ENCODE assay signal across 8 cellular contexts in genomic region chr19:49149652-49150105, GRCh38. TPM values are rescaled to one million over a fixed set of nuclear protein-coding genes. Genes with fewer than 3 reads are reported as not detected.
DNase-seq lines count a peak whose midpoint lies in the region; ATAC-seq and TF ChIP-seq lines count a peak whose summit lies in the region.

No MANE protein-coding gene starts in this region.

- peak overlapping the region; percentile 69 for H3K4me3 Mint-ChIP-seq in activated CD8-positive, alpha-beta memory T cell treated with anti-CD3 and anti-CD28 coated beads, Interleukin-2, amount 10 ng/mL, durations not matched to agents 7 days and 5 days

- no peaks in the 10 kb centered on the region for H3K9me3 Mint-ChIP-seq in activated CD8-positive, alpha-beta memory T cell treated with anti-CD3 and anti-CD28 coated beads, Interleukin-2, amount 10 ng/mL, durations not matched to agents 7 days and 5 days (ENCODE audit: low read depth)

- no peak overlapping the region for H3K27ac Mint-ChIP-seq in activated CD8-positive, alpha-beta memory T cell treated with anti-CD3 and anti-CD28 coated beads, Interleukin-2, amount 10 ng/mL, durations not matched to agents 7 days and 5 days

- DNase-seq in activated CD8-positive, alpha-beta memory T cell treated with anti-CD3 and anti-CD28 coated beads, Interleukin-2, amount 10 ng/mL, durations not matched to agents 7 days and 5 days: no peak
- no peak for DNase-seq in activated CD8-positive, alpha-beta memory T cell treated with anti-CD3 and anti-CD28 coated beads, Interleukin-2, amount 50 U/mL, for 48 hours
- DNase-seq in NCI-H1930 (lab: John Stamatoyannopoulos, UW) (peak; percentile 83 to 88), WERI-Rb-1 (peak; percentile 83), fibroblast of gingiva (ENCODE audit: low read depth) (peak; percentile 84), uterus (peak; percentile 70 to 72), T-helper 9 cell (no peak)

- TF ChIP-seq CTCF in WERI-Rb-1 (IDR thresholded peaks at IDR 0.05; ENCODE audit: low read depth, low read length): no peak
- TF ChIP-seq CTCF in uterus (IDR thresholded peaks at IDR 0.05): no peak

- CTCF ChIA-PET in activated CD8-positive, alpha-beta memory T cell treated with anti-CD3 and anti-CD28 coated beads, Interleukin-2, amount 10 ng/mL, durations not matched to agents 7 days and 5 days (lab: Charles Lee): interaction anchor here (1.3 to 3.6 kb wide), 3 partner anchors 35 to 52 kb away, joined by 4 to 20 read pairs (median 17); partner anchors contain the start of gene LIN7B

- intact Hi-C loops in uterus (cut with DNase I; ENCODE audit: low total_unique reads): loop anchor here (10.0 kb wide), 1 partner anchor 55 kb away; no protein-coding TSS in a partner anchor

- no peak for TF ChIP-seq POLR2A in uterus (IDR thresholded peaks at IDR 0.05)

- no peaks in the 10 kb centered on the region for H3K27me3 ChIP-seq in WERI-Rb-1 (ENCODE audit: insufficient read depth, low read depth, severe bottlenecking)
- H3K27me3 ChIP-seq in muscle layer of colon (ENCODE audit: control insufficient read depth in 1 of 2, insufficient read depth in 2 of 2, low read length in 2 of 2): peaks cover 3 to 5% of the 10 kb centered on the region in 2 donors
- no peaks in the 10 kb centered on the region for H3K27me3 ChIP-seq in uterus

- no peak overlapping the region for H3K9ac ChIP-seq in muscle layer of colon (ENCODE audit: low read length)

- no peaks in the 10 kb centered on the region for H3K9me3 ChIP-seq in WERI-Rb-1 (ENCODE audit: severe bottlenecking)
- no peaks in the 10 kb centered on the region for H3K9me3 ChIP-seq in muscle layer of colon (ENCODE audit: low read length)
- H3K9me3 ChIP-seq in uterus: no peaks in the 10 kb centered on the region

- H3K36me3 ChIP-seq in WERI-Rb-1 (peaks cover 7% of the 10 kb centered on the region), muscle layer of colon (ENCODE audit: insufficient read depth, low read length) (no peaks in the 10 kb centered on the region), uterus (no peaks in the 10 kb centered on the region)

- H3K36me3 Mint-ChIP-seq in activated CD8-positive, alpha-beta memory T cell treated with anti-CD3 and anti-CD28 coated beads, Interleukin-2, amount 10 ng/mL, durations not matched to agents 7 days and 5 days: no peaks in the 10 kb centered on the region

- H3K4me3 ChIP-seq in WERI-Rb-1 (ENCODE audit: low read depth, low read length): peak overlapping the region; percentile 90
- peak overlapping the region; percentile 72 to 80 for H3K4me3 ChIP-seq in muscle layer of colon (ENCODE audit: low read depth in 1 of 2, low read length in 2 of 2)
- peak overlapping the region; percentile 58 to 68 for H3K4me3 ChIP-seq in uterus

- no peak for ATAC-seq in activated CD8-positive, alpha-beta memory T cell treated with anti-CD3 and anti-CD28 coated beads, Interleukin-2, amount 10 ng/mL, durations not matched to agents 7 days and 5 days

- peaks cover 32% of the 10 kb centered on the region for H3K4me1 Mint-ChIP-seq in activated CD8-positive, alpha-beta memory T cell treated with anti-CD3 and anti-CD28 coated beads, Interleukin-2, amount 10 ng/mL, durations not matched to agents 7 days and 5 days

- H3K27me3 Mint-ChIP-seq in activated CD8-positive, alpha-beta memory T cell treated with anti-CD3 and anti-CD28 coated beads, Interleukin-2, amount 10 ng/mL, durations not matched to agents 7 days and 5 days: peaks cover 67% of the 10 kb centered on the region

- H3K4me1 ChIP-seq in muscle layer of colon (ENCODE audit: insufficient read depth, low read length): peaks cover 25% of the 10 kb centered on the region
- peaks cover 0 to 11% of the 10 kb centered on the region in 2 donors for H3K4me1 ChIP-seq in uterus

- H3K27ac ChIP-seq in WERI-Rb-1 (peak overlapping the region; percentile 90), muscle layer of colon (ENCODE audit: low read depth, low read length) (peak overlapping the region; percentile 75), uterus (peak overlapping the region; percentile 67 to 86)

RNA-seq across cellular contexts. Expression of gene HRC, which starts 5.5 kb away (rescaled TPM):
- not detected for total RNA-seq in activated CD8-positive, alpha-beta memory T cell treated with anti-CD3 and anti-CD28 coated beads, Interleukin-2, amount 10 ng/mL, durations not matched to agents 7 days and 5 days
- total RNA-seq in uterus: 10 to 100 TPM in 1 of 4 donors, 1 to 10 TPM in 2, under 1 TPM in 1; 0.51 to 13.5 (median 6.6) TPM

RNA-seq across cellular contexts. Expression of gene TRPM4, which starts 7.9 kb away (rescaled TPM):
- under 1 TPM in 1 of 2 experiments, not detected in 1; 0.14 TPM for total RNA-seq in activated CD8-positive, alpha-beta memory T cell treated with anti-CD3 and anti-CD28 coated beads, Interleukin-2, amount 10 ng/mL, durations not matched to agents 7 days and 5 days
- total RNA-seq in uterus: 10 to 100 TPM in 3 of 4 donors, 1 to 10 TPM in 1; 9.7 to 28.7 (median 15.4) TPM

RNA-seq across cellular contexts. Expression of gene PPFIA3, which starts 30.3 kb away (rescaled TPM):
- total RNA-seq in activated CD8-positive, alpha-beta memory T cell treated with anti-CD3 and anti-CD28 coated beads, Interleukin-2, amount 10 ng/mL, durations not matched to agents 7 days and 5 days: 1 to 10 TPM; 1.7 to 3.6 TPM
- 1 to 10 TPM in 2 of 4 donors, under 1 TPM in 1, not detected in 1; 0.51 to 8.3 (median 7.4) TPM for total RNA-seq in uterus

RNA-seq across cellular contexts. Expression of gene C19orf73, which starts 30.7 kb away (rescaled TPM):
- total RNA-seq in activated CD8-positive, alpha-beta memory T cell treated with anti-CD3 and anti-CD28 coated beads, Interleukin-2, amount 10 ng/mL, durations not matched to agents 7 days and 5 days: 1 to 10 TPM; 1.6 to 1.8 TPM
- not detected for total RNA-seq in uterus

RNA-seq across cellular contexts. Expression of gene LIN7B, which starts 35.5 kb away (rescaled TPM):
- total RNA-seq in activated CD8-positive, alpha-beta memory T cell treated with anti-CD3 and anti-CD28 coated beads, Interleukin-2, amount 10 ng/mL, durations not matched to agents 7 days and 5 days: 1 to 10 TPM; 3.3 to 5.7 TPM
- 10 to 100 TPM in 1 of 4 donors, 1 to 10 TPM in 2, not detected in 1; 5.1 to 15.2 (median 5.7) TPM for total RNA-seq in uterus

Comparison
In these comparisons a context has a peak if more than half of its experiments do, and no peak if none do; other contexts are left out.
1. DNase-seq: peak in NCI-H1930 (2 of 2), WERI-Rb-1 (single experiment), fibroblast of gingiva (single experiment) and uterus (2 of 2); none in activated CD8-positive, alpha-beta memory T cell treated with anti-CD3 and anti-CD28 coated beads, Interleukin-2, amount 10 ng/mL, durations not matched to agents 7 days and 5 days (single experiment), activated CD8-positive, alpha-beta memory T cell treated with anti-CD3 and anti-CD28 coated beads, Interleukin-2, amount 50 U/mL, for 48 hours (single experiment) and T-helper 9 cell (single experiment).
2. RNA of gene TRPM4, which starts 7.9 kb away (total RNA-seq): 9.7 to 28.7 TPM in uterus; 0.14 TPM in activated CD8-positive, alpha-beta memory T cell treated with anti-CD3 and anti-CD28 coated beads, Interleukin-2, amount 10 ng/mL, durations not matched to agents 7 days and 5 days; every median in the first group is over 4 times any median in the second.
3. Peak in every context shown above with its lines, with median percentiles within 50 percentile points of each other: H3K27ac ChIP-seq and H3K4me3 ChIP-seq.